1 cellular context compared by ENCODE assay signal in the genomic region with DNA sequence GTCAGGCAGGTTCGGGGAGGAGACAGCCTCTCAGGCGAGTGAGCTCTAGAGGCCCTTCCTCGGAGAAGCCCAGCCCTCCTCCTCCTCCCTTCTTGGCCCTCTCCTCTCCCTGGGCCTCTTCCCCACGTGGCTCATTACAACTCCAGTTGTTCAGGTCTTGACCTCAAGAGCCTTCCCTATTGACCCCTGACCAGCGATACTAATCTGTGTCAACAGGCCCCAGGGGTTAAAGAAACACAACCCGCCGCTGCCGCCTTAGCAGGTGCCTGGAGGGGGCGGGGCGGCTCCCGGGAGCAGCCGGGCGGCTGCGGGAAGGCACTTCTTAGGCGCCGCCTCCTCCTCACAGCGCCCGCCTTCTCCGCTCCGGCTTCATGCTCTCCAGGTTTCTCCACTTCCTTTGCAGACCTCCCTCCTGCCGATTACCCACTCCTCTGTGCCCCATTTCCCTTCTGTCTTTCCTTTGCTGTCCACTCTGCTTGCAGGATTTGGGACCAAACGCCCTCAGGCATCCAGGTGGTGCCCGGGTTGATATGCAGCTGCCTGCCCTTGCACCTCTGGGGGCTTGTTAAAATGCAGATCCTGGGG.
TF ChIP-seq lines count a peak whose summit lies in the region.

No MANE protein-coding gene starts in this region.

TF ChIP-seq in HepG2, 621 proteins besides CTCF, POLR2A, EP300 and RAD21 (continues in another document):
- TF ChIP-seq, protein P1, sequence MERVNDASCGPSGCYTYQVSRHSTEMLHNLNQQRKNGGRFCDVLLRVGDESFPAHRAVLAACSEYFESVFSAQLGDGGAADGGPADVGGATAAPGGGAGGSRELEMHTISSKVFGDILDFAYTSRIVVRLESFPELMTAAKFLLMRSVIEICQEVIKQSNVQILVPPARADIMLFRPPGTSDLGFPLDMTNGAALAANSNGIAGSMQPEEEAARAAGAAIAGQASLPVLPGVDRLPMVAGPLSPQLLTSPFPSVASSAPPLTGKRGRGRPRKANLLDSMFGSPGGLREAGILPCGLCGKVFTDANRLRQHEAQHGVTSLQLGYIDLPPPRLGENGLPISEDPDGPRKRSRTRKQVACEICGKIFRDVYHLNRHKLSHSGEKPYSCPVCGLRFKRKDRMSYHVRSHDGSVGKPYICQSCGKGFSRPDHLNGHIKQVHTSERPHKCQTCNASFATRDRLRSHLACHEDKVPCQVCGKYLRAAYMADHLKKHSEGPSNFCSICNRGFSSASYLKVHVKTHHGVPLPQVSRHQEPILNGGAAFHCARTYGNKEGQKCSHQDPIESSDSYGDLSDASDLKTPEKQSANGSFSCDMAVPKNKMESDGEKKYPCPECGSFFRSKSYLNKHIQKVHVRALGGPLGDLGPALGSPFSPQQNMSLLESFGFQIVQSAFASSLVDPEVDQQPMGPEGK (CRISPR knock-in tag; IDR thresholded peaks at IDR 0.05), result peak; percentile 89
- TF ChIP-seq ZNF709 (CRISPR knock-in tag; IDR thresholded peaks at IDR 0.05), result no peak
- TF ChIP-seq ZNF879 (CRISPR knock-in tag; IDR thresholded peaks at IDR 0.05), result no peak
- TF ChIP-seq, protein P2, sequence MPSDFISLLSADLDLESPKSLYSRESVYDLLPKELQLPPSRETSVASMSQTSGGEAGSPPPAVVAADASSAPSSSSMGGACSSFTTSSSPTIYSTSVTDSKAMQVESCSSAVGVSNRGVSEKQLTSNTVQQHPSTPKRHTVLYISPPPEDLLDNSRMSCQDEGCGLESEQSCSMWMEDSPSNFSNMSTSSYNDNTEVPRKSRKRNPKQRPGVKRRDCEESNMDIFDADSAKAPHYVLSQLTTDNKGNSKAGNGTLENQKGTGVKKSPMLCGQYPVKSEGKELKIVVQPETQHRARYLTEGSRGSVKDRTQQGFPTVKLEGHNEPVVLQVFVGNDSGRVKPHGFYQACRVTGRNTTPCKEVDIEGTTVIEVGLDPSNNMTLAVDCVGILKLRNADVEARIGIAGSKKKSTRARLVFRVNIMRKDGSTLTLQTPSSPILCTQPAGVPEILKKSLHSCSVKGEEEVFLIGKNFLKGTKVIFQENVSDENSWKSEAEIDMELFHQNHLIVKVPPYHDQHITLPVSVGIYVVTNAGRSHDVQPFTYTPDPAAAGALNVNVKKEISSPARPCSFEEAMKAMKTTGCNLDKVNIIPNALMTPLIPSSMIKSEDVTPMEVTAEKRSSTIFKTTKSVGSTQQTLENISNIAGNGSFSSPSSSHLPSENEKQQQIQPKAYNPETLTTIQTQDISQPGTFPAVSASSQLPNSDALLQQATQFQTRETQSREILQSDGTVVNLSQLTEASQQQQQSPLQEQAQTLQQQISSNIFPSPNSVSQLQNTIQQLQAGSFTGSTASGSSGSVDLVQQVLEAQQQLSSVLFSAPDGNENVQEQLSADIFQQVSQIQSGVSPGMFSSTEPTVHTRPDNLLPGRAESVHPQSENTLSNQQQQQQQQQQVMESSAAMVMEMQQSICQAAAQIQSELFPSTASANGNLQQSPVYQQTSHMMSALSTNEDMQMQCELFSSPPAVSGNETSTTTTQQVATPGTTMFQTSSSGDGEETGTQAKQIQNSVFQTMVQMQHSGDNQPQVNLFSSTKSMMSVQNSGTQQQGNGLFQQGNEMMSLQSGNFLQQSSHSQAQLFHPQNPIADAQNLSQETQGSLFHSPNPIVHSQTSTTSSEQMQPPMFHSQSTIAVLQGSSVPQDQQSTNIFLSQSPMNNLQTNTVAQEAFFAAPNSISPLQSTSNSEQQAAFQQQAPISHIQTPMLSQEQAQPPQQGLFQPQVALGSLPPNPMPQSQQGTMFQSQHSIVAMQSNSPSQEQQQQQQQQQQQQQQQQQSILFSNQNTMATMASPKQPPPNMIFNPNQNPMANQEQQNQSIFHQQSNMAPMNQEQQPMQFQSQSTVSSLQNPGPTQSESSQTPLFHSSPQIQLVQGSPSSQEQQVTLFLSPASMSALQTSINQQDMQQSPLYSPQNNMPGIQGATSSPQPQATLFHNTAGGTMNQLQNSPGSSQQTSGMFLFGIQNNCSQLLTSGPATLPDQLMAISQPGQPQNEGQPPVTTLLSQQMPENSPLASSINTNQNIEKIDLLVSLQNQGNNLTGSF (CRISPR knock-in tag; IDR thresholded peaks at IDR 0.05), result no peak
- 0 out of 2 replicates have a peak, but pooled peaks have one; percentile 31 for TF ChIP-seq SMAD3 (CRISPR knock-in tag; IDR thresholded peaks at IDR 0.05)
- TF ChIP-seq, protein P3, sequence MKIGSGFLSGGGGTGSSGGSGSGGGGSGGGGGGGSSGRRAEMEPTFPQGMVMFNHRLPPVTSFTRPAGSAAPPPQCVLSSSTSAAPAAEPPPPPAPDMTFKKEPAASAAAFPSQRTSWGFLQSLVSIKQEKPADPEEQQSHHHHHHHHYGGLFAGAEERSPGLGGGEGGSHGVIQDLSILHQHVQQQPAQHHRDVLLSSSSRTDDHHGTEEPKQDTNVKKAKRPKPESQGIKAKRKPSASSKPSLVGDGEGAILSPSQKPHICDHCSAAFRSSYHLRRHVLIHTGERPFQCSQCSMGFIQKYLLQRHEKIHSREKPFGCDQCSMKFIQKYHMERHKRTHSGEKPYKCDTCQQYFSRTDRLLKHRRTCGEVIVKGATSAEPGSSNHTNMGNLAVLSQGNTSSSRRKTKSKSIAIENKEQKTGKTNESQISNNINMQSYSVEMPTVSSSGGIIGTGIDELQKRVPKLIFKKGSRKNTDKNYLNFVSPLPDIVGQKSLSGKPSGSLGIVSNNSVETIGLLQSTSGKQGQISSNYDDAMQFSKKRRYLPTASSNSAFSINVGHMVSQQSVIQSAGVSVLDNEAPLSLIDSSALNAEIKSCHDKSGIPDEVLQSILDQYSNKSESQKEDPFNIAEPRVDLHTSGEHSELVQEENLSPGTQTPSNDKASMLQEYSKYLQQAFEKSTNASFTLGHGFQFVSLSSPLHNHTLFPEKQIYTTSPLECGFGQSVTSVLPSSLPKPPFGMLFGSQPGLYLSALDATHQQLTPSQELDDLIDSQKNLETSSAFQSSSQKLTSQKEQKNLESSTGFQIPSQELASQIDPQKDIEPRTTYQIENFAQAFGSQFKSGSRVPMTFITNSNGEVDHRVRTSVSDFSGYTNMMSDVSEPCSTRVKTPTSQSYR (CRISPR knock-in tag; IDR thresholded peaks at IDR 0.05; ENCODE audit: borderline replicate concordance), result peak; percentile 90
- TF ChIP-seq, protein P4, sequence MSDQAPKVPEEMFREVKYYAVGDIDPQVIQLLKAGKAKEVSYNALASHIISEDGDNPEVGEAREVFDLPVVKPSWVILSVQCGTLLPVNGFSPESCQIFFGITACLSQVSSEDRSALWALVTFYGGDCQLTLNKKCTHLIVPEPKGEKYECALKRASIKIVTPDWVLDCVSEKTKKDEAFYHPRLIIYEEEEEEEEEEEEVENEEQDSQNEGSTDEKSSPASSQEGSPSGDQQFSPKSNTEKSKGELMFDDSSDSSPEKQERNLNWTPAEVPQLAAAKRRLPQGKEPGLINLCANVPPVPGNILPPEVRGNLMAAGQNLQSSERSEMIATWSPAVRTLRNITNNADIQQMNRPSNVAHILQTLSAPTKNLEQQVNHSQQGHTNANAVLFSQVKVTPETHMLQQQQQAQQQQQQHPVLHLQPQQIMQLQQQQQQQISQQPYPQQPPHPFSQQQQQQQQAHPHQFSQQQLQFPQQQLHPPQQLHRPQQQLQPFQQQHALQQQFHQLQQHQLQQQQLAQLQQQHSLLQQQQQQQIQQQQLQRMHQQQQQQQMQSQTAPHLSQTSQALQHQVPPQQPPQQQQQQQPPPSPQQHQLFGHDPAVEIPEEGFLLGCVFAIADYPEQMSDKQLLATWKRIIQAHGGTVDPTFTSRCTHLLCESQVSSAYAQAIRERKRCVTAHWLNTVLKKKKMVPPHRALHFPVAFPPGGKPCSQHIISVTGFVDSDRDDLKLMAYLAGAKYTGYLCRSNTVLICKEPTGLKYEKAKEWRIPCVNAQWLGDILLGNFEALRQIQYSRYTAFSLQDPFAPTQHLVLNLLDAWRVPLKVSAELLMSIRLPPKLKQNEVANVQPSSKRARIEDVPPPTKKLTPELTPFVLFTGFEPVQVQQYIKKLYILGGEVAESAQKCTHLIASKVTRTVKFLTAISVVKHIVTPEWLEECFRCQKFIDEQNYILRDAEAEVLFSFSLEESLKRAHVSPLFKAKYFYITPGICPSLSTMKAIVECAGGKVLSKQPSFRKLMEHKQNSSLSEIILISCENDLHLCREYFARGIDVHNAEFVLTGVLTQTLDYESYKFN (CRISPR knock-in tag; conservative IDR thresholded peaks at IDR 0.05), result peak; percentile 83
- peak in 1 of 2 experiments; percentile 85; a peak in 2 of 4 replicates for TF ChIP-seq KLF16 (CRISPR knock-in tag; IDR thresholded peaks at IDR 0.05)
- TF ChIP-seq HDAC2 (CRISPR knock-in tag; IDR thresholded peaks at IDR 0.05), result peak; percentile 86
- no peak for TF ChIP-seq NFKB2 (CRISPR knock-in tag; IDR thresholded peaks at IDR 0.05; ENCODE audit: borderline replicate concordance)
- TF ChIP-seq SATB2 (CRISPR knock-in tag; IDR thresholded peaks at IDR 0.05), result no peak
- TF ChIP-seq KDM5B (CRISPR knock-in tag; IDR thresholded peaks at IDR 0.05; ENCODE audit: borderline replicate concordance), result no peak; the same call in 1 of the 2 replicates
- TF ChIP-seq DNMT1 (CRISPR knock-in tag; IDR thresholded peaks at IDR 0.05), result no peak
- TF ChIP-seq NFRKB (IDR thresholded peaks at IDR 0.05), result no peak
- TF ChIP-seq CHCHD3 (CRISPR knock-in tag; IDR thresholded peaks at IDR 0.05), result no peak
- no peak for TF ChIP-seq AGO1 (IDR thresholded peaks at IDR 0.05; ENCODE audit: low read depth, low read length, poor library complexity, severe bottlenecking)
- TF ChIP-seq ASH2L (IDR thresholded peaks at IDR 0.05; ENCODE audit: insufficient read length, low read depth, low read length), result no peak
- peak; percentile 37; the same call in 1 of the 2 replicates for TF ChIP-seq ETV5 (CRISPR knock-in tag; IDR thresholded peaks at IDR 0.05; ENCODE audit: borderline replicate concordance)
- no peak for TF ChIP-seq ZFP82 (CRISPR knock-in tag; IDR thresholded peaks at IDR 0.05; ENCODE audit: borderline replicate concordance)
- no peak for TF ChIP-seq ZNF225 (CRISPR knock-in tag; IDR thresholded peaks at IDR 0.05)
- peak; percentile 76; the same call in 1 of the 2 replicates for TF ChIP-seq FOXJ3 (CRISPR knock-in tag; IDR thresholded peaks at IDR 0.05; ENCODE audit: borderline replicate concordance)
- TF ChIP-seq HOXA9 (CRISPR knock-in tag; IDR thresholded peaks at IDR 0.05; ENCODE audit: borderline replicate concordance), result no peak
- TF ChIP-seq, protein P5, sequence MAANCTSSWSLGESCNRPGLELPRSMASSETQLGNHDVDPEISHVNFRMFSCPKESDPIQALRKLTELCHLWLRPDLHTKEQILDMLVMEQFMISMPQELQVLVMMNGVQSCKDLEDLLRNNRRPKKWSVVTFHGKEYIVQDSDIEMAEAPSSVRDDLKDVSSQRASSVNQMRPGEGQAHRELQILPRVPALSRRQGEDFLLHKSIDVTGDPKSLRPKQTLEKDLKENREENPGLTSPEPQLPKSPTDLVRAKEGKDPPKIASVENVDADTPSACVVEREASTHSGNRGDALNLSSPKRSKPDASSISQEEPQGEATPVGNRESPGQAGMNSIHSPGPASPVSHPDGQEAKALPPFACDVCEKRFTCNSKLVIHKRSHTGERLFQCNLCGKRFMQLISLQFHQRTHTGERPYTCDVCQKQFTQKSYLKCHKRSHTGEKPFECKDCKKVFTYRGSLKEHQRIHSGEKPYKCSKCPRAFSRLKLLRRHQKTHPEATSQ (CRISPR knock-in tag; IDR thresholded peaks at IDR 0.05; ENCODE audit: borderline replicate concordance), result no peak
- TF ChIP-seq SOX5 (CRISPR knock-in tag; IDR thresholded peaks at IDR 0.05; ENCODE audit: borderline replicate concordance), result peak; percentile 66; the same call in 1 of the 2 replicates
- TF ChIP-seq KDM6A (CRISPR knock-in tag; IDR thresholded peaks at IDR 0.05; ENCODE audit: low read depth), result peak; percentile 45; the same call in 1 of the 2 replicates
- TF ChIP-seq ZNF629 (CRISPR knock-in tag; conservative IDR thresholded peaks at IDR 0.05), result no peak
- peak; percentile 61; the same call in 1 of the 2 replicates for TF ChIP-seq CBFB (CRISPR knock-in tag; IDR thresholded peaks at IDR 0.05)
- 0 out of 2 replicates have a peak, but pooled peaks have one; percentile 9 for TF ChIP-seq ZFX (CRISPR knock-in tag; IDR thresholded peaks at IDR 0.05; ENCODE audit: low read depth)
- TF ChIP-seq ZNF251 (CRISPR knock-in tag; IDR thresholded peaks at IDR 0.05), result no peak
- TF ChIP-seq GATAD1 (CRISPR knock-in tag; IDR thresholded peaks at IDR 0.05), result no peak
- TF ChIP-seq, protein P6, sequence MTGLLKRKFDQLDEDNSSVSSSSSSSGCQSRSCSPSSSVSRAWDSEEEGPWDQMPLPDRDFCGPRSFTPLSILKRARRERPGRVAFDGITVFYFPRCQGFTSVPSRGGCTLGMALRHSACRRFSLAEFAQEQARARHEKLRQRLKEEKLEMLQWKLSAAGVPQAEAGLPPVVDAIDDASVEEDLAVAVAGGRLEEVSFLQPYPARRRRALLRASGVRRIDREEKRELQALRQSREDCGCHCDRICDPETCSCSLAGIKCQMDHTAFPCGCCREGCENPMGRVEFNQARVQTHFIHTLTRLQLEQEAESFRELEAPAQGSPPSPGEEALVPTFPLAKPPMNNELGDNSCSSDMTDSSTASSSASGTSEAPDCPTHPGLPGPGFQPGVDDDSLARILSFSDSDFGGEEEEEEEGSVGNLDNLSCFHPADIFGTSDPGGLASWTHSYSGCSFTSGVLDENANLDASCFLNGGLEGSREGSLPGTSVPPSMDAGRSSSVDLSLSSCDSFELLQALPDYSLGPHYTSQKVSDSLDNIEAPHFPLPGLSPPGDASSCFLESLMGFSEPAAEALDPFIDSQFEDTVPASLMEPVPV (CRISPR knock-in tag; IDR thresholded peaks at IDR 0.05), result peak; percentile 45; the same call in 1 of the 2 replicates
- TF ChIP-seq HMG20B (CRISPR knock-in tag; conservative IDR thresholded peaks at IDR 0.05), result peak; percentile 94
- peak; percentile 37; the same call in 1 of the 2 replicates for TF ChIP-seq MED13 (CRISPR knock-in tag; IDR thresholded peaks at IDR 0.05)
- peak; percentile 65 for TF ChIP-seq ERF (CRISPR knock-in tag; IDR thresholded peaks at IDR 0.05)
- no peak for TF ChIP-seq FOXM1 (CRISPR knock-in tag; IDR thresholded peaks at IDR 0.05)
- TF ChIP-seq SPEN (CRISPR knock-in tag; IDR thresholded peaks at IDR 0.05; ENCODE audit: low read depth), result no peak
- TF ChIP-seq FOXA1 (IDR thresholded peaks at IDR 0.05), result no peak
- peak; percentile 90 for TF ChIP-seq FOXA1 (CRISPR knock-in tag; IDR thresholded peaks at IDR 0.05)
- TF ChIP-seq ARHGAP35 (CRISPR knock-in tag; IDR thresholded peaks at IDR 0.05; ENCODE audit: borderline replicate concordance), result no peak; the same call in 1 of the 2 replicates
- no peak for TF ChIP-seq GTF2F1 (IDR thresholded peaks at IDR 0.05; ENCODE audit: low read length)
- TF ChIP-seq NR2C2 (CRISPR knock-in tag; IDR thresholded peaks at IDR 0.05; ENCODE audit: borderline replicate concordance), result peak; percentile 68
- TF ChIP-seq ZNF264 (CRISPR knock-in tag; IDR thresholded peaks at IDR 0.05), result peak; percentile 7; the same call in 1 of the 2 replicates
- TF ChIP-seq PITX1 (CRISPR knock-in tag; IDR thresholded peaks at IDR 0.05), result peak; percentile 97
- TF ChIP-seq REPIN1 (CRISPR knock-in tag; IDR thresholded peaks at IDR 0.05; ENCODE audit: borderline replicate concordance, low read depth), result peak; percentile 69; the same call in 1 of the 2 replicates
- no peak for TF ChIP-seq ZNF12 (CRISPR knock-in tag; IDR thresholded peaks at IDR 0.05)
- TF ChIP-seq, protein P7, sequence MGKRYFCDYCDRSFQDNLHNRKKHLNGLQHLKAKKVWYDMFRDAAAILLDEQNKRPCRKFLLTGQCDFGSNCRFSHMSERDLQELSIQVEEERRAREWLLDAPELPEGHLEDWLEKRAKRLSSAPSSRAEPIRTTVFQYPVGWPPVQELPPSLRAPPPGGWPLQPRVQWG (CRISPR knock-in tag; IDR thresholded peaks at IDR 0.05; ENCODE audit: borderline replicate concordance, low read depth), result no peak
- peak; percentile 45; the same call in 1 of the 2 replicates for TF ChIP-seq SOX13 (IDR thresholded peaks at IDR 0.05)
- TF ChIP-seq SOX13 (CRISPR knock-in tag; conservative IDR thresholded peaks at IDR 0.05 in 1 of 2, IDR thresholded peaks at IDR 0.05 in 1 of 2), result peak in 1 of 2 experiments; percentile 81; a peak in 2 of 4 replicates
- no peak for TF ChIP-seq REL (CRISPR knock-in tag; conservative IDR thresholded peaks at IDR 0.05)
